In the genomic region with DNA sequence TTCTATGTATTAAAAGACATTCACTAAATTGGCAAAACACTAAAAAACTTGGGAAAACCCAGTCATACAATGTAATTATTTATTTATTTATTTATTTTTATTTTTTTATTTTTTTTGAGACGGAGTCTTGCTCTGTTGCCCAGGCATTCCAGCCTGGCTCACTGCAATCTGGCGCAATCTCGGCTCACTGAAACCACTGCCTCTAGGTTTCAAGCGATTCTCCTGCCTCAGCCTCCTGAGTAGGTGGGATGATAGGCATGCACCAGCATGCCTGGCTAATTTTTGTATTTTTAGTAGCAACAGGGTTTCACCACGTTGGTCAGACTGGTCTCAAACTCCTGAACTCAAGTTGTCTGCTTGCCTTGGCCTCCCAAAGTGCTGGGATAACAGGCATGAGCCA, we compare ENCODE assay signal across 1 cellular context. TPM values are rescaled to one million over a fixed set of nuclear protein-coding genes. Genes with fewer than 3 reads are reported as not detected.
"Had no signal": no experiment of that assay in that cellular context is flagged by ENCODE, and none has a peak within 500 bp of the region (broad histone marks: within the 10 kb centered on the region; RNA-seq: fewer than 3 reads in every experiment).

No MANE protein-coding gene starts in this region.

RNA-seq across cellular contexts. Expression of a gene that starts 27.5 kb away (rescaled TPM):
- polyA plus RNA-seq: GM23248 had no signal
